ENCODE assay signal across 31 cellular contexts in the genomic region with DNA sequence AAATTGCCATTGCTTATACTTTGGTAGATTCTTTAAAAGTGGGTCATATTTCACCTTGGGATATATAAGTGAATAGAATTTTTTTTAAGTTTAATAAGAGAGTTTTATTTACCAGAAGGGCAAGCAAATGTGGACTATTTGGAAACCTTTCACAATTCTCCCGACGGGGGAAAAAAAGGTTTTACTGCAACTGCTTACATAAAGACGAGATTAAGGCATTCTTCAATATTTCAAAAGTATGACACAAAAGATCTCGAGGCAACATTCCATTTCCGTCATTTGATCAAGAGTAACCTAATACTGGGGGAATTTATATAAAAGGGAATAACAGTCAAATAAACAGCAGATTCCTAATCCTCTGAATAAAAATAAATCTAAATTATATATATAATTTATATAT. TPM values are rescaled to one million over a fixed set of nuclear protein-coding genes. Genes with fewer than 3 reads are reported as not detected.
A peak's percentile ranks its signal among the peaks of the same experiment; 100 is the strongest.
DNase-seq lines count a peak whose midpoint lies in the region; TF ChIP-seq lines count a peak whose summit lies in the region.
"Had no signal": no experiment of that assay in that cellular context is flagged by ENCODE, and none has a peak within 500 bp of the region (broad histone marks: within the 10 kb centered on the region; RNA-seq: fewer than 3 reads in every experiment).

No MANE protein-coding gene starts in this region.

- peaks cover 7% of the 10 kb centered on the region for H3K9me3 Mint-ChIP-seq in glutamatergic neuron (ENCODE audit: unreplicated experiment)
- H3K9me3 Mint-ChIP-seq: CD14-positive monocyte; CD4-positive, alpha-beta memory T cell; CD4-positive, alpha-beta T cell; CD4-positive, CD25-positive, alpha-beta regulatory T cell; CD8-positive, alpha-beta memory T cell; CD8-positive, alpha-beta T cell had no signal

- no peak overlapping the region for H3K4me3 Mint-ChIP-seq in glutamatergic neuron (ENCODE audit: unreplicated experiment)
- H3K4me3 Mint-ChIP-seq: B cell; CD14-positive monocyte; CD4-positive, alpha-beta memory T cell; CD4-positive, alpha-beta T cell; CD4-positive, CD25-positive, alpha-beta regulatory T cell; CD8-positive, alpha-beta memory T cell; CD8-positive, alpha-beta T cell had no signal

- no peak overlapping the region for H3K4me3 ChIP-seq in retinal pigment epithelial cell (ENCODE audit: low read length)
- H3K4me3 ChIP-seq: A549; BLaER1; BLaER1 treated with 17β-estradiol and CSF1 and Interleukin-3, amounts not matched to agents 10 nM and 100 nM had no signal

- peaks cover 2% of the 10 kb centered on the region for H3K4me1 Mint-ChIP-seq in glutamatergic neuron (ENCODE audit: low read depth, unreplicated experiment)

- peaks cover 2% of the 10 kb centered on the region for H3K27me3 Mint-ChIP-seq in glutamatergic neuron (ENCODE audit: unreplicated experiment)
- H3K27me3 Mint-ChIP-seq: B cell; CD4-positive, alpha-beta memory T cell; CD4-positive, alpha-beta T cell; CD4-positive, CD25-positive, alpha-beta regulatory T cell; CD8-positive, alpha-beta memory T cell had no signal

- DNase-seq in amniotic epithelial cell (ENCODE audit: low read depth) (peak; percentile 74), iris pigment epithelial cell (ENCODE audit: low read depth) (peak; percentile 86), retinal pigment epithelial cell (ENCODE audit: low read depth) (peak; percentile 39), glutamatergic neuron (no peak), NCI-H1092 (lab: John Stamatoyannopoulos, UW) (no peak), occipital lobe (lab: John Stamatoyannopoulos, UW) (no peak)
- DNase-seq: 8988T; ACHN; AML-193; BE2C; C1 segment of cervical spinal cord; Caco-2; Calu3; CD4-positive, alpha-beta memory T cell; CD4-positive, alpha-beta T cell; CD4-positive, CD25-positive, alpha-beta regulatory T cell; CD8-positive, alpha-beta memory T cell; CD8-positive, alpha-beta T cell; COR-L47; DMS 273 treated with DMSO at 0.1 percent for 48 hours; DMS153; DMS53; DMS79; DMS79 treated with DMSO at 0.1 percent for 48 hours; DND-41; EL had no signal

- no peaks in the 10 kb centered on the region for H3K36me3 Mint-ChIP-seq in glutamatergic neuron (ENCODE audit: unreplicated experiment)

- H3K27ac Mint-ChIP-seq in glutamatergic neuron (ENCODE audit: unreplicated experiment): no peak overlapping the region
- H3K27ac Mint-ChIP-seq: B cell; CD14-positive monocyte; CD4-positive, alpha-beta memory T cell; CD4-positive, alpha-beta T cell; CD4-positive, CD25-positive, alpha-beta regulatory T cell; CD8-positive, alpha-beta memory T cell; CD8-positive, alpha-beta T cell had no signal

- TF ChIP-seq CTCF in retinal pigment epithelial cell (conservative IDR thresholded peaks at IDR 0.05; ENCODE audit: low read depth, low read length): no peak
- no peak for TF ChIP-seq CTCF in glutamatergic neuron (IDR thresholded peaks at IDR 0.05; ENCODE audit: partially characterized antibody, unreplicated experiment)

RNA-seq across cellular contexts. Expression of a gene that starts 28.5 kb away (rescaled TPM):
- total RNA-seq in glutamatergic neuron (ENCODE audit: unreplicated experiment): 131 TPM
- 168 TPM for total RNA-seq in occipital lobe

Comparison
In these comparisons a context has a peak if more than half of its experiments do, and no peak if none do; other contexts are left out.
1. DNase-seq: peak in amniotic epithelial cell (single experiment), iris pigment epithelial cell (single experiment) and retinal pigment epithelial cell (single experiment); none in glutamatergic neuron (single experiment), NCI-H1092 (single experiment) and occipital lobe (single experiment).